8 cellular contexts compared by ENCODE assay signal in the genomic region with DNA sequence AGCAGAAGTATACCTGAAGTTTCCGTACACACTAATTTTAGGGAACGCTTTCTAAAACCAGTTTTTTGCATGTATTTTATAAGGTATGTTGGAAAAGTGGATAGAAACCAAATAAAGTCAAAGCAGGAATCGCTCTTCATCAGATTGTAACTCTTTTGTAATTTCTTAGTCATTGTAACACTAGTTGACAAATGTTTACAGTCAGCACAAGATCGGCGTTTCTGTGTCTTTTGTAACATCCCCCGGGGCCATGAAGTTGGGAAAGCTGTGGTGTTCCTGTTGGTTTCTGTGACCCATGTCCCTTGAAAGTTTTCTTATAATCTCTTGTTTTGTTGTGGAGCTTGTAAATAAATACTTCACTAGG. TPM values are rescaled to one million over a fixed set of nuclear protein-coding genes. Genes with fewer than 3 reads are reported as not detected.
DNase-seq lines count a peak whose midpoint lies in the region; ATAC-seq and TF ChIP-seq lines count a peak whose summit lies in the region.

No MANE protein-coding gene starts in this region.

- H3K4me1 Mint-ChIP-seq in mesothelial cell of epicardium: peaks cover 14% of the 10 kb centered on the region

- ATAC-seq in GM18502 (IDR thresholded peaks at IDR 0.05; ENCODE audit: poor library complexity, unreplicated experiment) (peak; percentile 28), HG02938 (IDR thresholded peaks at IDR 0.05; ENCODE audit: unreplicated experiment) (peak; percentile 18)

- H3K27me3 ChIP-seq in A673 (replicated peaks; ENCODE audit: insufficient read depth, low read depth, low read length, poor library complexity) (no peaks in the 10 kb centered on the region), dorsolateral prefrontal cortex (peaks cover 0 to 10% (median 0%) of the 10 kb centered on the region in 45 donors), tibial nerve (no peaks in the 10 kb centered on the region)

- peaks cover 2% of the 10 kb centered on the region for H3K9me3 Mint-ChIP-seq in mesothelial cell of epicardium

- CTCF ChIA-PET in A673 (lab: Charles Lee) (no interaction called here), RWPE1 (lab: Yijun Ruan, JAX) (interaction anchor here (0.5 to 0.6 kb wide), 2 partner anchors 15 to 52 kb away, joined by 4 to 7 read pairs; no protein-coding TSS in a partner anchor)

- WGBS in tibial nerve, 2 donors: 1 to 2% methylated on average over 6 of the region's 6 CpGs

- POLR2A ChIA-PET in A673 (lab: Charles Lee; ENCODE audit: low non-redundant PET): no interaction called here
- POLR2A ChIA-PET in RWPE1 (lab: Yijun Ruan, JAX; ENCODE audit: low non-redundant PET): interaction anchor here (0.7 kb wide), 1 partner anchor 13 kb away, joined by 3 read pairs; no protein-coding TSS in a partner anchor

- BruUV-seq in A673 (replicated peaks; lab: Mats Ljungman, UMichigan): TSS peak; percentile 93

- H3K4me3 Mint-ChIP-seq in mesothelial cell of epicardium: peak overlapping the region; percentile 77

- peaks cover 39% of the 10 kb centered on the region for H3K4me1 ChIP-seq in A673 (ENCODE audit: insufficient read depth, low read length, poor library complexity, severe bottlenecking)
- peaks cover 0 to 37% (median 6%) of the 10 kb centered on the region in 4 donors for H3K4me1 ChIP-seq in tibial nerve

- H3K9me3 ChIP-seq in A673 (ENCODE audit: low read depth, low read length, poor library complexity, severe bottlenecking) (no peaks in the 10 kb centered on the region), tibial nerve (no peaks in the 10 kb centered on the region)

- peaks cover 30% of the 10 kb centered on the region for H3K36me3 ChIP-seq in A673 (ENCODE audit: insufficient read depth, low read length, poor library complexity, severe bottlenecking)
- no peaks in the 10 kb centered on the region for H3K36me3 ChIP-seq in tibial nerve

- no peak for TF ChIP-seq EP300 in tibial nerve (IDR thresholded peaks at IDR 0.05)

- H3K36me3 Mint-ChIP-seq in mesothelial cell of epicardium: peaks cover 2% of the 10 kb centered on the region

- peak overlapping the region; percentile 96 for H3K27ac Mint-ChIP-seq in mesothelial cell of epicardium

- DNase-seq in A673 (ENCODE audit: low spot score): peak; percentile 71
- peak; percentile 54 for DNase-seq in RWPE1 (ENCODE audit: low spot score)
- no peak for DNase-seq in dorsolateral prefrontal cortex
- no peak for DNase-seq in mesothelial cell of epicardium (ENCODE audit: low spot score in 2 of 2, unreplicated experiment in 2 of 2)
- peak; percentile 25 to 61 for DNase-seq in tibial nerve (ENCODE audit: low spot score in 2 of 2)
- no peak for DNase-seq in mesenteric fat pad (ENCODE audit: low spot score)

- no peaks in the 10 kb centered on the region for H3K27me3 Mint-ChIP-seq in mesothelial cell of epicardium (ENCODE audit: low read depth)

- H3K27ac ChIP-seq in A673 (ENCODE audit: low read depth, low read length, poor library complexity, severe bottlenecking) (peak overlapping the region; percentile 95), RWPE1 (peak overlapping the region; percentile 87), dorsolateral prefrontal cortex (peak overlapping the region in 58 of 59 donors; percentile 26 to 96 (median 88)), tibial nerve (peak overlapping the region; percentile 81 to 99 (median 98))

- TF ChIP-seq CTCF in A673 (conservative IDR thresholded peaks at IDR 0.05; ENCODE audit: low read depth, low read length): no peak
- no peak for TF ChIP-seq CTCF in RWPE1 (conservative IDR thresholded peaks at IDR 0.05; ENCODE audit: low read depth)
- no peak for TF ChIP-seq CTCF in dorsolateral prefrontal cortex (IDR thresholded peaks at IDR 0.05 in 54 of 56, conservative IDR thresholded peaks at IDR 0.05 in 2 of 56; ENCODE audit: low read depth in 1 of 56, partially characterized antibody in 56 of 56)
- TF ChIP-seq CTCF in mesothelial cell of epicardium (IDR thresholded peaks at IDR 0.05; ENCODE audit: unreplicated experiment): no peak
- TF ChIP-seq CTCF in tibial nerve (IDR thresholded peaks at IDR 0.05): no peak

- H3K4me3 ChIP-seq in A673 (ENCODE audit: low read depth, low read length, poor library complexity, severe bottlenecking): peak overlapping the region; percentile 52
- peak overlapping the region; percentile 59 to 85 (median 72) for H3K4me3 ChIP-seq in dorsolateral prefrontal cortex
- H3K4me3 ChIP-seq in tibial nerve: peak overlapping the region; percentile 60 to 89 (median 85)

- intact Hi-C loops in A673 (cut with micrococcal nuclease; ENCODE audit: unreplicated experiment): loop anchor here (5.0 kb wide), 1 partner anchor 37 kb away; no protein-coding TSS in a partner anchor
- intact Hi-C loops in dorsolateral prefrontal cortex (cut with DNase I): loop anchor here in 1 of 2 donors (5.0 kb wide), 1 partner anchor 117 kb away; a partner anchor contains a TSS

- TF ChIP-seq POLR2A in tibial nerve (IDR thresholded peaks at IDR 0.05): no peak

RNA-seq across cellular contexts. Expression of a gene that starts 0.5 kb away (rescaled TPM):
- 76.2 and 78.9 TPM in 2 replicates for total RNA-seq in A673 (2021)
- 1 to 10 TPM in 118 of 120 experiments, under 1 TPM in 2; 0.68 to 9.3 (median 2.9) TPM for total RNA-seq in dorsolateral prefrontal cortex
- total RNA-seq in mesothelial cell of epicardium: 8.5 to 9.2 TPM (median 8.8 TPM) in 3 replicates
- 10 to 100 TPM in 2 of 4 donors, 1 to 10 TPM in 2; 6.3 to 13.1 (median 9.7) TPM for total RNA-seq in tibial nerve
- 13.6 TPM for total RNA-seq in mesenteric fat pad

RNA-seq across cellular contexts. Expression of a gene that starts 28.3 kb away (rescaled TPM):
- 4.0 and 4.9 TPM in 2 replicates for total RNA-seq in A673 (2021)
- 1 to 10 TPM; 2.0 to 7.1 (median 4.5) TPM for total RNA-seq in dorsolateral prefrontal cortex
- 7.1 to 7.3 TPM (median 7.2 TPM) in 3 replicates for total RNA-seq in mesothelial cell of epicardium
- 10 to 100 TPM in 3 of 4 donors, 1 to 10 TPM in 1; 6.9 to 13.6 (median 13.2) TPM for total RNA-seq in tibial nerve
- 3.7 TPM for total RNA-seq in mesenteric fat pad

Comparison
In these comparisons a context has a peak if more than half of its experiments do, and no peak if none do; other contexts are left out.
1. DNase-seq: peak in A673 (single experiment), RWPE1 (single experiment) and tibial nerve (2 of 2); none in dorsolateral prefrontal cortex (0 of 10), mesothelial cell of epicardium (0 of 2) and mesenteric fat pad (single experiment).
2. Peak in every context shown above with its lines, with median percentiles within 50 percentile points of each other: H3K27ac ChIP-seq and H3K4me3 ChIP-seq.